ENCODE assay signal across 9 cellular contexts in genomic region chr12:21151184-21151583, GRCh38. TPM values are rescaled to one million over a fixed set of nuclear protein-coding genes. Genes with fewer than 3 reads are reported as not detected.
"Had no signal": no experiment of that assay in that cellular context is flagged by ENCODE, and none has a peak within 500 bp of the region (broad histone marks: within the 10 kb centered on the region; RNA-seq: fewer than 3 reads in every experiment).

No MANE protein-coding gene starts in this region.

- DNase-seq: IMR-90, KBM-7, KG1 had no signal

- H3K9ac ChIP-seq: KMS-11 had no signal

- H3K27me3 Mint-ChIP-seq: IgD-negative memory B cell had no signal

- H3K4me3 ChIP-seq: K562 had no signal

- H3K27ac ChIP-seq: HL-60, KMS-11 had no signal

- H3K27ac Mint-ChIP-seq: IgD-negative memory B cell had no signal

- H3K4me1 Mint-ChIP-seq: IgD-negative memory B cell had no signal

- ATAC-seq: K562 had no signal

- FAIRE-seq: HTR-8/SVneo, K562 had no signal

- H3K4me3 Mint-ChIP-seq: IgD-negative memory B cell had no signal

- H3K4me2 ChIP-seq: KMS-11 had no signal

- H3K36me3 Mint-ChIP-seq: IgD-negative memory B cell had no signal

RNA-seq across cellular contexts. Expression of gene SLCO1B1, which starts 20.2 kb away (rescaled TPM):
- total RNA-seq: HT1080, IMR-90, K562 had no signal
- polyA plus RNA-seq: IgD-negative memory B cell, IMR-90 had no signal
